17 cellular contexts compared by ENCODE assay signal in the genomic region with DNA sequence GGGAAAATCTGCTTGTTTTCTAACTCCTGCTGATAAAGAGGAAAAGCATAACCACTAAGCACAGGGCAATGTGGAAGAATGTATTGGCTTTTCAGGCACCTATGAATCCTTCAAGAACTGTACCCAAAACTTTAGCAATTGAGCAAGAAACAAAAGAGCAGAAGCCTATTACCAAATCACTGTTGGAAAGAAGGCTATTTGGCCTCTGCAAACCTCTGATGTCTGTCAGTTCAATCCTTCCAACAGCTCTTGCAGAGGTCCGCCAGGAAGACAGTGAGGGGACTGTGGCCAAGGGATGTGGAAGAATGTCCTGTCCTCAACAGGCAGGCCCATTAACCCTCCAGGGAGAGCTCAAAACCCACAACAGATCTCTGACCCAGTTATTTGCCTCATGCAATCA.
A peak's percentile ranks its signal among the peaks of the same experiment; 100 is the strongest.
DNase-seq lines count a peak whose midpoint lies in the region; ATAC-seq and TF ChIP-seq lines count a peak whose summit lies in the region.
"Had no signal": no experiment of that assay in that cellular context is flagged by ENCODE, and none has a peak within 500 bp of the region (broad histone marks: within the 10 kb centered on the region; RNA-seq: fewer than 3 reads in every experiment).

No MANE protein-coding gene starts in this region.

- H3K4me3 Mint-ChIP-seq in brain: no peak overlapping the region
- H3K4me3 Mint-ChIP-seq: GM23338 had no signal

- no peak for TF ChIP-seq CTCF in AG10803 (conservative IDR thresholded peaks at IDR 0.05; ENCODE audit: low read length)
- no peak for TF ChIP-seq CTCF in brain (conservative IDR thresholded peaks at IDR 0.05)
- TF ChIP-seq CTCF in psoas muscle (IDR thresholded peaks at IDR 0.05): no peak

- no peaks in the 10 kb centered on the region for H3K9me3 ChIP-seq in psoas muscle
- H3K9me3 ChIP-seq: Caco-2 had no signal

- no peaks in the 10 kb centered on the region for H3K36me3 Mint-ChIP-seq in brain

- 67 to 71% (median 69%) methylated on average over 1 of the region's 1 CpG for WGBS in psoas muscle, 3 donors

- no peaks in the 10 kb centered on the region for H3K27me3 ChIP-seq in psoas muscle (ENCODE audit: insufficient read depth in 3 of 3, low read length in 2 of 3)

- DNase-seq in AG10803 (ENCODE audit: low read depth) (peak; percentile 69), left ventricle myocardium superior (no peak), psoas muscle (peak; percentile 63 to 75), HPDE6-E6E7 (ENCODE audit: extremely low spot score) (no peak), HuH-7.5 (ENCODE audit: low spot score) (no peak)
- no peak for DNase-seq in activated naive CD4-positive, alpha-beta T cell treated with Interleukin-2 at 50 U/mL for 16 hours
- no peak for DNase-seq in activated effector memory CD4-positive, alpha-beta T cell treated with Interleukin-2 at 50 U/mL for 16 hours
- DNase-seq: Caco-2, MV-4-11, NCI-H1417 treated with DMSO at 0.1 percent for 48 hours, NCI-H2029, NCI-H510A, NCI-H82 had no signal

- no peaks in the 10 kb centered on the region for H3K36me3 ChIP-seq in psoas muscle (ENCODE audit: insufficient read depth in 1 of 2, low read depth in 1 of 2)

- peak; percentile 79 for ATAC-seq in left ventricle myocardium superior
- ATAC-seq in psoas muscle: peak in 3 of 4 donors; percentile 42 to 72 (median 63)
- ATAC-seq: GM12878, GM23338, Panc1 had no signal

- H3K4me1 Mint-ChIP-seq in brain: peaks cover 56% of the 10 kb centered on the region
- H3K4me1 Mint-ChIP-seq: GM23338 had no signal

- H3K27ac Mint-ChIP-seq in brain: peak overlapping the region in 3 of 5 experiments; percentile 26 to 46 (median 29)
- H3K27ac Mint-ChIP-seq: GM23338 had no signal

- H3K27me3 Mint-ChIP-seq in brain: no peaks in the 10 kb centered on the region

- peaks cover 0 to 5% (median 0%) of the 10 kb centered on the region in 5 experiments for H3K9me3 Mint-ChIP-seq in brain
- H3K9me3 Mint-ChIP-seq: GM23338 had no signal

- H3K4me3 ChIP-seq in AG10803 (ENCODE audit: low read length) (no peak overlapping the region), psoas muscle (no peak overlapping the region)
- H3K4me3 ChIP-seq: GM12878, GM23338 had no signal

- peaks cover 7% of the 10 kb centered on the region for H3K4me1 ChIP-seq in psoas muscle

- intact Hi-C loops in left ventricle myocardium superior (cut with micrococcal nuclease) (no loop called here), psoas muscle (cut with DNase I) (no loop called here)

- no peak overlapping the region for H3K27ac ChIP-seq in psoas muscle

Comparison
In these comparisons a context has a peak if more than half of its experiments do, and no peak if none do; other contexts are left out.
1. DNase-seq: peak in AG10803 (single experiment) and psoas muscle (2 of 2); none in left ventricle myocardium superior (single experiment), activated naive CD4-positive, alpha-beta T cell treated with Interleukin-2 at 50 U/mL for 16 hours (single experiment), activated effector memory CD4-positive, alpha-beta T cell treated with Interleukin-2 at 50 U/mL for 16 hours (single experiment), HPDE6-E6E7 (single experiment) and HuH-7.5 (single experiment).